ENCODE assay signal across 1 cellular context in the genomic region with DNA sequence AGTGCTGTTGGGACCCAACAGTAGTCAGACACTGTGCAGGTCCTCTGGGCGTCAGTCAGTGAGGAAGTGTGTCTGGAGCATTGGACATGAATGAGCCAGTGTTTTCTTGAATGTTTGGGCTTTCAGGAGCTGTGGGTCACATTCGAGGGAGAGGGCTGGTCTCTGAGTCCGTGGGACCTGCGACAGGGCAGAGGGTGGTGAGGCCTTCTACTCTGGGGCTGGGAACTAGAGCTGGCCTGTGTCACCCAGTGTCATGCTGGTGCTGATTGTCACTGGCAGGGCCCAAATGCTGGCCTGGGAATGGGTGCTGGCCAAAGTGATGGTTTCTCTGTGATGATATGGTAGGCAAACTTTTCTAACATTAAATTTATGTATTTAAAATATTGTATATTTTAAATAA.
TF ChIP-seq lines count a peak whose summit lies in the region.

No MANE protein-coding gene starts in this region.

TF ChIP-seq in HepG2, 621 proteins besides CTCF, POLR2A, EP300 and RAD21:
- TF ChIP-seq, protein P1, sequence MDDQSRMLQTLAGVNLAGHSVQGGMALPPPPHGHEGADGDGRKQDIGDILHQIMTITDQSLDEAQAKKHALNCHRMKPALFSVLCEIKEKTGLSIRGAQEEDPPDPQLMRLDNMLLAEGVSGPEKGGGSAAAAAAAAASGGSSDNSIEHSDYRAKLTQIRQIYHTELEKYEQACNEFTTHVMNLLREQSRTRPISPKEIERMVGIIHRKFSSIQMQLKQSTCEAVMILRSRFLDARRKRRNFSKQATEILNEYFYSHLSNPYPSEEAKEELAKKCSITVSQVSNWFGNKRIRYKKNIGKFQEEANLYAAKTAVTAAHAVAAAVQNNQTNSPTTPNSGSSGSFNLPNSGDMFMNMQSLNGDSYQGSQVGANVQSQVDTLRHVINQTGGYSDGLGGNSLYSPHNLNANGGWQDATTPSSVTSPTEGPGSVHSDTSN (CRISPR knock-in tag; IDR thresholded peaks at IDR 0.05; ENCODE audit: borderline replicate concordance): no peak
- no peak for TF ChIP-seq ZNF264 (CRISPR knock-in tag; IDR thresholded peaks at IDR 0.05)
- no peak for TF ChIP-seq ZMYM2 (CRISPR knock-in tag; IDR thresholded peaks at IDR 0.05)
- no peak for TF ChIP-seq ZNF547 (CRISPR knock-in tag; IDR thresholded peaks at IDR 0.05)
- no peak for TF ChIP-seq PAX8 (CRISPR knock-in tag; IDR thresholded peaks at IDR 0.05; ENCODE audit: borderline replicate concordance)
- no peak for TF ChIP-seq ZFY (CRISPR knock-in tag; IDR thresholded peaks at IDR 0.05)
- no peak for TF ChIP-seq FIP1L1 (IDR thresholded peaks at IDR 0.05; ENCODE audit: borderline replicate concordance, insufficient read depth, low read depth, low read length)
- no peak for TF ChIP-seq EZH2 (conservative IDR thresholded peaks at IDR 0.05; ENCODE audit: low read depth, low read length)
- TF ChIP-seq, protein P2, sequence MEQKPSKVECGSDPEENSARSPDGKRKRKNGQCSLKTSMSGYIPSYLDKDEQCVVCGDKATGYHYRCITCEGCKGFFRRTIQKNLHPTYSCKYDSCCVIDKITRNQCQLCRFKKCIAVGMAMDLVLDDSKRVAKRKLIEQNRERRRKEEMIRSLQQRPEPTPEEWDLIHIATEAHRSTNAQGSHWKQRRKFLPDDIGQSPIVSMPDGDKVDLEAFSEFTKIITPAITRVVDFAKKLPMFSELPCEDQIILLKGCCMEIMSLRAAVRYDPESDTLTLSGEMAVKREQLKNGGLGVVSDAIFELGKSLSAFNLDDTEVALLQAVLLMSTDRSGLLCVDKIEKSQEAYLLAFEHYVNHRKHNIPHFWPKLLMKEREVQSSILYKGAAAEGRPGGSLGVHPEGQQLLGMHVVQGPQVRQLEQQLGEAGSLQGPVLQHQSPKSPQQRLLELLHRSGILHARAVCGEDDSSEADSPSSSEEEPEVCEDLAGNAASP (CRISPR knock-in tag; IDR thresholded peaks at IDR 0.05; ENCODE audit: borderline replicate concordance): no peak
- TF ChIP-seq ZNF337 (CRISPR knock-in tag; IDR thresholded peaks at IDR 0.05; ENCODE audit: borderline replicate concordance, low read depth): no peak
- TF ChIP-seq ZNF7 (CRISPR knock-in tag; IDR thresholded peaks at IDR 0.05): no peak
- no peak for TF ChIP-seq ELF1 (CRISPR knock-in tag; IDR thresholded peaks at IDR 0.05)
- TF ChIP-seq SRSF4 (IDR thresholded peaks at IDR 0.05; ENCODE audit: low read depth, low read length, poor library complexity, severe bottlenecking): no peak
- no peak for TF ChIP-seq ZSCAN9 (CRISPR knock-in tag; IDR thresholded peaks at IDR 0.05; ENCODE audit: borderline replicate concordance)
- TF ChIP-seq, protein P3, sequence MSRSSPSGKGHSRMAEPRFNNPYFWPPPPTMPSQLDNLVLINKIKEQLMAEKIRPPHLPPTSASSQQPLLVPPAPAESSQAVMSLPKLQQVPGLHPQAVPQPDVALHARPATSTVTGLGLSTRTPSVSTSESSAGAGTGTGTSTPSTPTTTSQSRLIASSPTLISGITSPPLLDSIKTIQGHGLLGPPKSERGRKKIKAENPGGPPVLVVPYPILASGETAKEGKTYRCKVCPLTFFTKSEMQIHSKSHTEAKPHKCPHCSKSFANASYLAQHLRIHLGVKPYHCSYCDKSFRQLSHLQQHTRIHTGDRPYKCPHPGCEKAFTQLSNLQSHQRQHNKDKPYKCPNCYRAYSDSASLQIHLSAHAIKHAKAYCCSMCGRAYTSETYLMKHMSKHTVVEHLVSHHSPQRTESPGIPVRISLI (CRISPR knock-in tag; IDR thresholded peaks at IDR 0.05; ENCODE audit: borderline replicate concordance): no peak
- no peak for TF ChIP-seq TSC22D2 (CRISPR knock-in tag; IDR thresholded peaks at IDR 0.05; ENCODE audit: borderline replicate concordance)
- no peak for TF ChIP-seq ZNF614 (CRISPR knock-in tag; IDR thresholded peaks at IDR 0.05; ENCODE audit: borderline replicate concordance)
- TF ChIP-seq POGZ (CRISPR knock-in tag; IDR thresholded peaks at IDR 0.05): no peak
- TF ChIP-seq, protein P4, sequence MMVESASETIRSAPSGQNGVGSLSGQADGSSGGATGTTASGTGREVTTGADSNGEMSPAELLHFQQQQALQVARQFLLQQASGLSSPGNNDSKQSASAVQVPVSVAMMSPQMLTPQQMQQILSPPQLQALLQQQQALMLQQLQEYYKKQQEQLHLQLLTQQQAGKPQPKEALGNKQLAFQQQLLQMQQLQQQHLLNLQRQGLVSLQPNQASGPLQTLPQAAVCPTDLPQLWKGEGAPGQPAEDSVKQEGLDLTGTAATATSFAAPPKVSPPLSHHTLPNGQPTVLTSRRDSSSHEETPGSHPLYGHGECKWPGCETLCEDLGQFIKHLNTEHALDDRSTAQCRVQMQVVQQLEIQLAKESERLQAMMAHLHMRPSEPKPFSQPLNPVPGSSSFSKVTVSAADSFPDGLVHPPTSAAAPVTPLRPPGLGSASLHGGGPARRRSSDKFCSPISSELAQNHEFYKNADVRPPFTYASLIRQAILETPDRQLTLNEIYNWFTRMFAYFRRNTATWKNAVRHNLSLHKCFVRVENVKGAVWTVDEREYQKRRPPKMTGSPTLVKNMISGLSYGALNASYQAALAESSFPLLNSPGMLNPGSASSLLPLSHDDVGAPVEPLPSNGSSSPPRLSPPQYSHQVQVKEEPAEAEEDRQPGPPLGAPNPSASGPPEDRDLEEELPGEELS (CRISPR knock-in tag; IDR thresholded peaks at IDR 0.05): no peak
